ENCODE assay signal across 1 cellular context in the genomic region with DNA sequence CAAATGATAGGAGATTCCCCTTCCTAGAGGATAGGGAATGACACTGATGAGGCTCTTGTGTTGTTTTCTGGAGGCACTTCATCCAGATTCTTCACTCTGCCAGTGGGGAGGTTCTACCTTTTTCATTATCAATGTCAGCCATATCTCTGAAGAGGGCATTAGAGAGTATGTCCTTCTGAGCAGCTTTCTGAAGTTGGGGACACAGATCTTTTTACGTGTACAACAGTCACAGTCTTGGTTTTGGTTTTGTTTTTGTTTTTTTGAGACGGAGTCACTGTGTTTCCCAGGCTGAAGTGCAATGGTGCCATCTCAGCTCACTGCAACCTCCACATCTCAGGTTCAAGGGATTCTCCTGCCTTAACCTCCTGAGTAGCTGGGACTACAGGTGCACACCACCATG.
TF ChIP-seq lines count a peak whose summit lies in the region.

No MANE protein-coding gene starts in this region.

TF ChIP-seq in GM12878, 131 proteins besides CTCF, POLR2A, EP300 and RAD21:
- TF ChIP-seq, protein P1, sequence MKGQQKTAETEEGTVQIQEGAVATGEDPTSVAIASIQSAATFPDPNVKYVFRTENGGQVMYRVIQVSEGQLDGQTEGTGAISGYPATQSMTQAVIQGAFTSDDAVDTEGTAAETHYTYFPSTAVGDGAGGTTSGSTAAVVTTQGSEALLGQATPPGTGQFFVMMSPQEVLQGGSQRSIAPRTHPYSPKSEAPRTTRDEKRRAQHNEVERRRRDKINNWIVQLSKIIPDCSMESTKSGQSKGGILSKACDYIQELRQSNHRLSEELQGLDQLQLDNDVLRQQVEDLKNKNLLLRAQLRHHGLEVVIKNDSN (IDR thresholded peaks at IDR 0.05; ENCODE audit: borderline replicate concordance, extremely low read length, insufficient read depth, low read depth, low read length), result no peak
- TF ChIP-seq SRF (IDR thresholded peaks at IDR 0.05; ENCODE audit: low read depth in 2 of 2, low read length in 2 of 2) (no peak), JUNB (IDR thresholded peaks at IDR 0.05) (no peak), DPF2 (IDR thresholded peaks at IDR 0.05) (no peak), YY1 (IDR thresholded peaks at IDR 0.05; ENCODE audit: low read depth, low read length) (no peak), NR2C2 (IDR thresholded peaks at IDR 0.05; ENCODE audit: borderline replicate concordance, control insufficient read depth, insufficient read length, low read depth) (no peak), ZZZ3 (IDR thresholded peaks at IDR 0.05; ENCODE audit: control insufficient read depth, insufficient read length, low read depth) (no peak), IRF4 (IDR thresholded peaks at IDR 0.05; ENCODE audit: low read depth, low read length) (no peak), RAD51 (IDR thresholded peaks at IDR 0.05) (no peak), NFIC (IDR thresholded peaks at IDR 0.05; ENCODE audit: low read depth, low read length) (no peak), KDM1A (IDR thresholded peaks at IDR 0.05; ENCODE audit: borderline replicate concordance) (no peak), KAT2A (conservative IDR thresholded peaks at IDR 0.05; ENCODE audit: control insufficient read depth, low read depth, low read length) (no peak), EZH2 (IDR thresholded peaks at IDR 0.05; ENCODE audit: borderline replicate concordance, control insufficient read depth, low read depth, low read length) (no peak), BHLHE40 (IDR thresholded peaks at IDR 0.05; ENCODE audit: borderline replicate concordance in 1 of 2, low read depth in 2 of 2, low read length in 1 of 2) (no peak), PAX5 (IDR thresholded peaks at IDR 0.05; ENCODE audit: borderline replicate concordance, low read depth, low read length) (no peak), RB1 (IDR thresholded peaks at IDR 0.05; ENCODE audit: borderline replicate concordance) (no peak), MEF2A (IDR thresholded peaks at IDR 0.05; ENCODE audit: insufficient read depth, low read depth, low read length) (no peak), TAF1 (IDR thresholded peaks at IDR 0.05; ENCODE audit: borderline replicate concordance, low read depth, low read length) (no peak), RBBP5 (conservative IDR thresholded peaks at IDR 0.05) (no peak)
TF ChIP-seq in GM12878: peak in this region for 0.
